17 cellular contexts compared by ENCODE assay signal in the genomic region with DNA sequence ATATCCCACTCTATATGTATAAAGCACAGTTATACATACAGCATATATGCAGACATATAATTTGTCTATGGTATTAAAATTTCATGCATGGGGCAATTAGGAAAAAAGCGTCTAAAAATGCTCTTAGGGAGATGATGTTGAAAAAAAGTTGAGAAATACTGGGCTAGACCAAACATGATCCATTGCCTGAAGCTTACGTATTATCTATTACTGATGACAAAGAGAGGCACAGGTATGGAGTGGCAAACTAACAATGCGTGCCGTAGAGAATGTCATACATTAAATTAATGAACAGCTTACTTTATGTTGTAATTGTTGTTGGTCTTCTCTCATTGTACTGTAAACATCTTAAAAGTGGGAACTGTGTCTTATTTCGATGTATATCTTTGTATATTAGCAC. TPM values are rescaled to one million over a fixed set of nuclear protein-coding genes. Genes with fewer than 3 reads are reported as not detected.
A peak's percentile ranks its signal among the peaks of the same experiment; 100 is the strongest.
DNase-seq lines count a peak whose midpoint lies in the region; ATAC-seq lines count a peak whose summit lies in the region.
"Had no signal": no experiment of that assay in that cellular context is flagged by ENCODE, and none has a peak within 500 bp of the region (broad histone marks: within the 10 kb centered on the region; RNA-seq: fewer than 3 reads in every experiment).

No MANE protein-coding gene starts in this region.

- H3K4me1 Mint-ChIP-seq in stimulated activated naive CD8-positive, alpha-beta T cell treated with anti-CD3 and anti-CD28 coated beads, Interleukin-15, Interleukin-2, amounts not matched to agents 100 ng/mL and 50 ng/mL, for 24 hours (ENCODE audit: low read depth): peaks cover 95% of the 10 kb centered on the region
- peaks cover 83 to 95% (median 88%) of the 10 kb centered on the region in 3 donors for H3K4me1 Mint-ChIP-seq in T-cell
- H3K4me1 Mint-ChIP-seq in effector memory CD8-positive, alpha-beta T cell (ENCODE audit: low read depth in 2 of 2): peaks cover 73 to 79% of the 10 kb centered on the region in 2 donors

- CTCF ChIA-PET in T-cell (lab: Charles Lee): interaction anchor here (0.5 to 5.5 kb wide), 8 partner anchors 12 to 115 kb away, joined by 3 to 46 read pairs (median 4); no protein-coding TSS in a partner anchor

- H3K27ac Mint-ChIP-seq in stimulated activated naive CD8-positive, alpha-beta T cell treated with anti-CD3 and anti-CD28 coated beads, Interleukin-15, Interleukin-2, amounts not matched to agents 100 ng/mL and 50 ng/mL, for 24 hours: peak overlapping the region; percentile 96
- H3K27ac Mint-ChIP-seq in T-cell: peak overlapping the region; percentile 93 to 95
- peak overlapping the region; percentile 80 to 97 for H3K27ac Mint-ChIP-seq in effector memory CD8-positive, alpha-beta T cell

- no peak for ATAC-seq in stimulated activated naive CD8-positive, alpha-beta T cell treated with anti-CD3 and anti-CD28 coated beads, Interleukin-15, Interleukin-2, amounts not matched to agents 100 U/mL and 50 U/mL, for 24 hours
- ATAC-seq in T-cell (replicated peaks in 1 of 4): no peak
- ATAC-seq in effector memory CD8-positive, alpha-beta T cell (replicated peaks): no peak

- POLR2A ChIA-PET in T-cell (lab: Charles Lee): interaction anchor here (0.5 to 1.9 kb wide), 10 partner anchors 8 to 20 kb away, joined by 3 to 9 read pairs (median 4); a partner anchor contains a TSS

- peaks cover 80% of the 10 kb centered on the region for H3K36me3 Mint-ChIP-seq in stimulated activated naive CD8-positive, alpha-beta T cell treated with anti-CD3 and anti-CD28 coated beads, Interleukin-15, Interleukin-2, amounts not matched to agents 100 ng/mL and 50 ng/mL, for 24 hours (ENCODE audit: low read depth)
- H3K36me3 Mint-ChIP-seq in T-cell: peaks cover 56% of the 10 kb centered on the region
- H3K36me3 Mint-ChIP-seq in effector memory CD8-positive, alpha-beta T cell (ENCODE audit: insufficient read depth): peaks cover 88% of the 10 kb centered on the region

- H3K27me3 Mint-ChIP-seq in stimulated activated naive CD8-positive, alpha-beta T cell treated with anti-CD3 and anti-CD28 coated beads, Interleukin-15, Interleukin-2, amounts not matched to agents 100 ng/mL and 50 ng/mL, for 24 hours: no peaks in the 10 kb centered on the region
- H3K27me3 Mint-ChIP-seq in T-cell: no peaks in the 10 kb centered on the region
- H3K27me3 Mint-ChIP-seq in effector memory CD8-positive, alpha-beta T cell: no peaks in the 10 kb centered on the region

- H3K9me3 Mint-ChIP-seq in stimulated activated naive CD8-positive, alpha-beta T cell treated with anti-CD3 and anti-CD28 coated beads, Interleukin-15, Interleukin-2, amounts not matched to agents 100 ng/mL and 50 ng/mL, for 24 hours: no peaks in the 10 kb centered on the region
- H3K9me3 Mint-ChIP-seq in T-cell: no peaks in the 10 kb centered on the region
- no peaks in the 10 kb centered on the region for H3K9me3 Mint-ChIP-seq in effector memory CD8-positive, alpha-beta T cell

- DNase-seq in stimulated activated naive CD8-positive, alpha-beta T cell treated with anti-CD3 and anti-CD28 coated beads, Interleukin-15, Interleukin-2, amounts not matched to agents 100 U/mL and 50 U/mL, for 24 hours: no peak
- DNase-seq in T-cell (no peak), NCI-H446 treated with DMSO at 0.1 percent for 48 hours (lab: John Stamatoyannopoulos, UW) (no peak), SW480 (ENCODE audit: low spot score) (no peak), DMS153 treated with DMSO at 0.1 percent for 48 hours (lab: John Stamatoyannopoulos, UW; ENCODE audit: unreplicated experiment) (no peak), DMS153 (lab: John Stamatoyannopoulos, UW) (no peak)
- DNase-seq in effector memory CD8-positive, alpha-beta T cell: no peak
- DNase-seq: AML-193; aorta; DMS53; H7; SJCRH30; stimulated activated CD4-positive, alpha-beta T cell treated with anti-CD3 and anti-CD28 coated beads, Interleukin-4, amount 100 ng/mL, for 1 hour; upper lobe of left lung had no signal

- peak overlapping the region; percentile 72 for H3K4me3 Mint-ChIP-seq in stimulated activated naive CD8-positive, alpha-beta T cell treated with anti-CD3 and anti-CD28 coated beads, Interleukin-15, Interleukin-2, amounts not matched to agents 100 ng/mL and 50 ng/mL, for 24 hours
- H3K4me3 Mint-ChIP-seq in T-cell: peak overlapping the region; percentile 51 to 83 (median 74)
- H3K4me3 Mint-ChIP-seq in effector memory CD8-positive, alpha-beta T cell: peak overlapping the region; percentile 75 to 82

RNA-seq across cellular contexts. Expression of a gene that starts 13.9 kb away (rescaled TPM):
- 100 to 1,000 TPM; 174 to 436 (median 216) TPM for total RNA-seq in T-cell
- total RNA-seq: epithelial cell of proximal tubule, osteoblast, SJCRH30 had no signal
